In the genomic region with DNA sequence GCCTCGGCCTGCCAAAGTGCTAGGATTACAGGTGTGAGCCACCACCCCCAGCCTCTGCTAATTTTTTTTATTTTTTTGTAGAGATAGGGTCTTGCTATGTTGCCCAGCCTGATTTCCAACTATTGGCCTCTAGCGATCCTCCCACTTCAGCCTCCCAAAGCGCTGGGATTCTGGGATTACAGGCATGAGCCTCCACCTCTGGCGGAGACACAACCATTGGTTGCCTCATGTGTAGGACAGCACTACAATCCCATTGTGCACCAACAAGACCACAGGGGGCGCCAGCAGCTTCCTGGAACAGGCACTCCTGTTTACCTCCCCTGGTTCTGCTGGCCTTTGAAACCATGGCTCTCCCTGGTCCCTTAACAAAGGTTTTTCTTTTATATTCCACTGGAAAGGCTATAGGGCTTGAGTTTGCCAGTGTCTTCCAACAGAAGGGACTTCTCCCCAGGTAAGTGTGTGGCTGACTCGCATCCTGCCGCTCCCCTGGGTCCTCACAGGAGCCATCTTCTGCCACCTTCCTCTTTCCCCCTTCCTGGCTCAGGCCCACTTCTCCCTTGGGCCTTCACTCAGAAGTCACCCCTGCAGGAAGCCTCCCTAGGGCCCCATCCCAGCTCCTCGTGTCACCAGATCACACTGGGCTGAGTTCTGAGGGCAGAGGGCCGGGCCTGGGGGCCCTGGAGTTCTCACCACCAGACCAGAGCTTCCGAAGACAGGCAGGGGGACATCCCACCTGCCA, we compare ENCODE assay signal across 1 cellular context.
TF ChIP-seq lines count a peak whose summit lies in the region.

No MANE protein-coding gene starts in this region.

TF ChIP-seq in K562, 482 proteins besides CTCF, POLR2A, EP300 and RAD21 (continued from another document and continues in another):
- TF ChIP-seq, protein P1, sequence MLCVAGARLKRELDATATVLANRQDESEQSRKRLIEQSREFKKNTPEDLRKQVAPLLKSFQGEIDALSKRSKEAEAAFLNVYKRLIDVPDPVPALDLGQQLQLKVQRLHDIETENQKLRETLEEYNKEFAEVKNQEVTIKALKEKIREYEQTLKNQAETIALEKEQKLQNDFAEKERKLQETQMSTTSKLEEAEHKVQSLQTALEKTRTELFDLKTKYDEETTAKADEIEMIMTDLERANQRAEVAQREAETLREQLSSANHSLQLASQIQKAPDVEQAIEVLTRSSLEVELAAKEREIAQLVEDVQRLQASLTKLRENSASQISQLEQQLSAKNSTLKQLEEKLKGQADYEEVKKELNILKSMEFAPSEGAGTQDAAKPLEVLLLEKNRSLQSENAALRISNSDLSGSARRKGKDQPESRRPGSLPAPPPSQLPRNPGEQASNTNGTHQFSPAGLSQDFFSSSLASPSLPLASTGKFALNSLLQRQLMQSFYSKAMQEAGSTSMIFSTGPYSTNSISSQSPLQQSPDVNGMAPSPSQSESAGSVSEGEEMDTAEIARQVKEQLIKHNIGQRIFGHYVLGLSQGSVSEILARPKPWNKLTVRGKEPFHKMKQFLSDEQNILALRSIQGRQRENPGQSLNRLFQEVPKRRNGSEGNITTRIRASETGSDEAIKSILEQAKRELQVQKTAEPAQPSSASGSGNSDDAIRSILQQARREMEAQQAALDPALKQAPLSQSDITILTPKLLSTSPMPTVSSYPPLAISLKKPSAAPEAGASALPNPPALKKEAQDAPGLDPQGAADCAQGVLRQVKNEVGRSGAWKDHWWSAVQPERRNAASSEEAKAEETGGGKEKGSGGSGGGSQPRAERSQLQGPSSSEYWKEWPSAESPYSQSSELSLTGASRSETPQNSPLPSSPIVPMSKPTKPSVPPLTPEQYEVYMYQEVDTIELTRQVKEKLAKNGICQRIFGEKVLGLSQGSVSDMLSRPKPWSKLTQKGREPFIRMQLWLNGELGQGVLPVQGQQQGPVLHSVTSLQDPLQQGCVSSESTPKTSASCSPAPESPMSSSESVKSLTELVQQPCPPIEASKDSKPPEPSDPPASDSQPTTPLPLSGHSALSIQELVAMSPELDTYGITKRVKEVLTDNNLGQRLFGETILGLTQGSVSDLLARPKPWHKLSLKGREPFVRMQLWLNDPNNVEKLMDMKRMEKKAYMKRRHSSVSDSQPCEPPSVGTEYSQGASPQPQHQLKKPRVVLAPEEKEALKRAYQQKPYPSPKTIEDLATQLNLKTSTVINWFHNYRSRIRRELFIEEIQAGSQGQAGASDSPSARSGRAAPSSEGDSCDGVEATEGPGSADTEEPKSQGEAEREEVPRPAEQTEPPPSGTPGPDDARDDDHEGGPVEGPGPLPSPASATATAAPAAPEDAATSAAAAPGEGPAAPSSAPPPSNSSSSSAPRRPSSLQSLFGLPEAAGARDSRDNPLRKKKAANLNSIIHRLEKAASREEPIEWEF (CRISPR knock-in tag; IDR thresholded peaks at IDR 0.05) = no peak
- TF ChIP-seq ZNF224 (CRISPR knock-in tag; IDR thresholded peaks at IDR 0.05) (no peak), MCM2 (IDR thresholded peaks at IDR 0.05; ENCODE audit: low read depth) (no peak), DACH1 (IDR thresholded peaks at IDR 0.05; ENCODE audit: partially characterized antibody) (no peak), ZNF121 (CRISPR knock-in tag; conservative IDR thresholded peaks at IDR 0.05) (peak; percentile 99), KDM4B (IDR thresholded peaks at IDR 0.05; ENCODE audit: borderline replicate concordance in 2 of 2, low read depth in 1 of 2) (0 out of 4 replicates have a peak, but pooled peaks of 1 of the 2 experiments have one; percentile 42), GABPB2 (CRISPR knock-in tag; conservative IDR thresholded peaks at IDR 0.05) (no peak), MAFK (IDR thresholded peaks at IDR 0.05; ENCODE audit: low read length) (no peak), HCFC1 (IDR thresholded peaks at IDR 0.05; ENCODE audit: low read depth, low read length) (peak; percentile 53), ZFP36 (IDR thresholded peaks at IDR 0.05; ENCODE audit: low read depth, low read length, partially characterized antibody) (no peak), POLR2AphosphoS2 (IDR thresholded peaks at IDR 0.05; ENCODE audit: low read length) (no peak), ZC3H4 (CRISPR knock-in tag; IDR thresholded peaks at IDR 0.05; ENCODE audit: borderline replicate concordance) (no peak), KAT7 (CRISPR knock-in tag; IDR thresholded peaks at IDR 0.05; ENCODE audit: borderline replicate concordance) (no peak), HDAC6 (IDR thresholded peaks at IDR 0.05; ENCODE audit: low read depth, low read length) (no peak), ZNF165 (CRISPR knock-in tag; IDR thresholded peaks at IDR 0.05; ENCODE audit: borderline replicate concordance) (no peak), HEY1 (CRISPR knock-in tag; IDR thresholded peaks at IDR 0.05; ENCODE audit: borderline replicate concordance) (no peak), TCF7 (IDR thresholded peaks at IDR 0.05; ENCODE audit: borderline replicate concordance) (no peak), MAFG (tag; conservative IDR thresholded peaks at IDR 0.05) (no peak), POLR2AphosphoS5 (IDR thresholded peaks at IDR 0.05; ENCODE audit: control insufficient read depth, insufficient read depth, low read depth, low read length) (no peak)
- TF ChIP-seq, protein P2, sequence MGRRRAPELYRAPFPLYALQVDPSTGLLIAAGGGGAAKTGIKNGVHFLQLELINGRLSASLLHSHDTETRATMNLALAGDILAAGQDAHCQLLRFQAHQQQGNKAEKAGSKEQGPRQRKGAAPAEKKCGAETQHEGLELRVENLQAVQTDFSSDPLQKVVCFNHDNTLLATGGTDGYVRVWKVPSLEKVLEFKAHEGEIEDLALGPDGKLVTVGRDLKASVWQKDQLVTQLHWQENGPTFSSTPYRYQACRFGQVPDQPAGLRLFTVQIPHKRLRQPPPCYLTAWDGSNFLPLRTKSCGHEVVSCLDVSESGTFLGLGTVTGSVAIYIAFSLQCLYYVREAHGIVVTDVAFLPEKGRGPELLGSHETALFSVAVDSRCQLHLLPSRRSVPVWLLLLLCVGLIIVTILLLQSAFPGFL (CRISPR knock-in tag; IDR thresholded peaks at IDR 0.05) = no peak
- TF ChIP-seq, protein P3, sequence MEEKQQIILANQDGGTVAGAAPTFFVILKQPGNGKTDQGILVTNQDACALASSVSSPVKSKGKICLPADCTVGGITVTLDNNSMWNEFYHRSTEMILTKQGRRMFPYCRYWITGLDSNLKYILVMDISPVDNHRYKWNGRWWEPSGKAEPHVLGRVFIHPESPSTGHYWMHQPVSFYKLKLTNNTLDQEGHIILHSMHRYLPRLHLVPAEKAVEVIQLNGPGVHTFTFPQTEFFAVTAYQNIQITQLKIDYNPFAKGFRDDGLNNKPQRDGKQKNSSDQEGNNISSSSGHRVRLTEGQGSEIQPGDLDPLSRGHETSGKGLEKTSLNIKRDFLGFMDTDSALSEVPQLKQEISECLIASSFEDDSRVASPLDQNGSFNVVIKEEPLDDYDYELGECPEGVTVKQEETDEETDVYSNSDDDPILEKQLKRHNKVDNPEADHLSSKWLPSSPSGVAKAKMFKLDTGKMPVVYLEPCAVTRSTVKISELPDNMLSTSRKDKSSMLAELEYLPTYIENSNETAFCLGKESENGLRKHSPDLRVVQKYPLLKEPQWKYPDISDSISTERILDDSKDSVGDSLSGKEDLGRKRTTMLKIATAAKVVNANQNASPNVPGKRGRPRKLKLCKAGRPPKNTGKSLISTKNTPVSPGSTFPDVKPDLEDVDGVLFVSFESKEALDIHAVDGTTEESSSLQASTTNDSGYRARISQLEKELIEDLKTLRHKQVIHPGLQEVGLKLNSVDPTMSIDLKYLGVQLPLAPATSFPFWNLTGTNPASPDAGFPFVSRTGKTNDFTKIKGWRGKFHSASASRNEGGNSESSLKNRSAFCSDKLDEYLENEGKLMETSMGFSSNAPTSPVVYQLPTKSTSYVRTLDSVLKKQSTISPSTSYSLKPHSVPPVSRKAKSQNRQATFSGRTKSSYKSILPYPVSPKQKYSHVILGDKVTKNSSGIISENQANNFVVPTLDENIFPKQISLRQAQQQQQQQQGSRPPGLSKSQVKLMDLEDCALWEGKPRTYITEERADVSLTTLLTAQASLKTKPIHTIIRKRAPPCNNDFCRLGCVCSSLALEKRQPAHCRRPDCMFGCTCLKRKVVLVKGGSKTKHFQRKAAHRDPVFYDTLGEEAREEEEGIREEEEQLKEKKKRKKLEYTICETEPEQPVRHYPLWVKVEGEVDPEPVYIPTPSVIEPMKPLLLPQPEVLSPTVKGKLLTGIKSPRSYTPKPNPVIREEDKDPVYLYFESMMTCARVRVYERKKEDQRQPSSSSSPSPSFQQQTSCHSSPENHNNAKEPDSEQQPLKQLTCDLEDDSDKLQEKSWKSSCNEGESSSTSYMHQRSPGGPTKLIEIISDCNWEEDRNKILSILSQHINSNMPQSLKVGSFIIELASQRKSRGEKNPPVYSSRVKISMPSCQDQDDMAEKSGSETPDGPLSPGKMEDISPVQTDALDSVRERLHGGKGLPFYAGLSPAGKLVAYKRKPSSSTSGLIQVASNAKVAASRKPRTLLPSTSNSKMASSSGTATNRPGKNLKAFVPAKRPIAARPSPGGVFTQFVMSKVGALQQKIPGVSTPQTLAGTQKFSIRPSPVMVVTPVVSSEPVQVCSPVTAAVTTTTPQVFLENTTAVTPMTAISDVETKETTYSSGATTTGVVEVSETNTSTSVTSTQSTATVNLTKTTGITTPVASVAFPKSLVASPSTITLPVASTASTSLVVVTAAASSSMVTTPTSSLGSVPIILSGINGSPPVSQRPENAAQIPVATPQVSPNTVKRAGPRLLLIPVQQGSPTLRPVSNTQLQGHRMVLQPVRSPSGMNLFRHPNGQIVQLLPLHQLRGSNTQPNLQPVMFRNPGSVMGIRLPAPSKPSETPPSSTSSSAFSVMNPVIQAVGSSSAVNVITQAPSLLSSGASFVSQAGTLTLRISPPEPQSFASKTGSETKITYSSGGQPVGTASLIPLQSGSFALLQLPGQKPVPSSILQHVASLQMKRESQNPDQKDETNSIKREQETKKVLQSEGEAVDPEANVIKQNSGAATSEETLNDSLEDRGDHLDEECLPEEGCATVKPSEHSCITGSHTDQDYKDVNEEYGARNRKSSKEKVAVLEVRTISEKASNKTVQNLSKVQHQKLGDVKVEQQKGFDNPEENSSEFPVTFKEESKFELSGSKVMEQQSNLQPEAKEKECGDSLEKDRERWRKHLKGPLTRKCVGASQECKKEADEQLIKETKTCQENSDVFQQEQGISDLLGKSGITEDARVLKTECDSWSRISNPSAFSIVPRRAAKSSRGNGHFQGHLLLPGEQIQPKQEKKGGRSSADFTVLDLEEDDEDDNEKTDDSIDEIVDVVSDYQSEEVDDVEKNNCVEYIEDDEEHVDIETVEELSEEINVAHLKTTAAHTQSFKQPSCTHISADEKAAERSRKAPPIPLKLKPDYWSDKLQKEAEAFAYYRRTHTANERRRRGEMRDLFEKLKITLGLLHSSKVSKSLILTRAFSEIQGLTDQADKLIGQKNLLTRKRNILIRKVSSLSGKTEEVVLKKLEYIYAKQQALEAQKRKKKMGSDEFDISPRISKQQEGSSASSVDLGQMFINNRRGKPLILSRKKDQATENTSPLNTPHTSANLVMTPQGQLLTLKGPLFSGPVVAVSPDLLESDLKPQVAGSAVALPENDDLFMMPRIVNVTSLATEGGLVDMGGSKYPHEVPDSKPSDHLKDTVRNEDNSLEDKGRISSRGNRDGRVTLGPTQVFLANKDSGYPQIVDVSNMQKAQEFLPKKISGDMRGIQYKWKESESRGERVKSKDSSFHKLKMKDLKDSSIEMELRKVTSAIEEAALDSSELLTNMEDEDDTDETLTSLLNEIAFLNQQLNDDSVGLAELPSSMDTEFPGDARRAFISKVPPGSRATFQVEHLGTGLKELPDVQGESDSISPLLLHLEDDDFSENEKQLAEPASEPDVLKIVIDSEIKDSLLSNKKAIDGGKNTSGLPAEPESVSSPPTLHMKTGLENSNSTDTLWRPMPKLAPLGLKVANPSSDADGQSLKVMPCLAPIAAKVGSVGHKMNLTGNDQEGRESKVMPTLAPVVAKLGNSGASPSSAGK (IDR thresholded peaks at IDR 0.05) = no peak
- TF ChIP-seq, protein P4, sequence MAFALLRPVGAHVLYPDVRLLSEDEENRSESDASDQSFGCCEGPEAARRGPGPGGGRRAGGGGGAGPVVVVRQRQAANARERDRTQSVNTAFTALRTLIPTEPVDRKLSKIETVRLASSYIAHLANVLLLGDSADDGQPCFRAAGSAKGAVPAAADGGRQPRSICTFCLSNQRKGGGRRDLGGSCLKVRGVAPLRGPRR (CRISPR knock-in tag; IDR thresholded peaks at IDR 0.05) = no peak
- TF ChIP-seq, protein P5, sequence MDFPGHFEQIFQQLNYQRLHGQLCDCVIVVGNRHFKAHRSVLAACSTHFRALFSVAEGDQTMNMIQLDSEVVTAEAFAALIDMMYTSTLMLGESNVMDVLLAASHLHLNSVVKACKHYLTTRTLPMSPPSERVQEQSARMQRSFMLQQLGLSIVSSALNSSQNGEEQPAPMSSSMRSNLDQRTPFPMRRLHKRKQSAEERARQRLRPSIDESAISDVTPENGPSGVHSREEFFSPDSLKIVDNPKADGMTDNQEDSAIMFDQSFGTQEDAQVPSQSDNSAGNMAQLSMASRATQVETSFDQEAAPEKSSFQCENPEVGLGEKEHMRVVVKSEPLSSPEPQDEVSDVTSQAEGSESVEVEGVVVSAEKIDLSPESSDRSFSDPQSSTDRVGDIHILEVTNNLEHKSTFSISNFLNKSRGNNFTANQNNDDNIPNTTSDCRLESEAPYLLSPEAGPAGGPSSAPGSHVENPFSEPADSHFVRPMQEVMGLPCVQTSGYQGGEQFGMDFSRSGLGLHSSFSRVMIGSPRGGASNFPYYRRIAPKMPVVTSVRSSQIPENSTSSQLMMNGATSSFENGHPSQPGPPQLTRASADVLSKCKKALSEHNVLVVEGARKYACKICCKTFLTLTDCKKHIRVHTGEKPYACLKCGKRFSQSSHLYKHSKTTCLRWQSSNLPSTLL (IDR thresholded peaks at IDR 0.05) = no peak
- TF ChIP-seq, protein P6, sequence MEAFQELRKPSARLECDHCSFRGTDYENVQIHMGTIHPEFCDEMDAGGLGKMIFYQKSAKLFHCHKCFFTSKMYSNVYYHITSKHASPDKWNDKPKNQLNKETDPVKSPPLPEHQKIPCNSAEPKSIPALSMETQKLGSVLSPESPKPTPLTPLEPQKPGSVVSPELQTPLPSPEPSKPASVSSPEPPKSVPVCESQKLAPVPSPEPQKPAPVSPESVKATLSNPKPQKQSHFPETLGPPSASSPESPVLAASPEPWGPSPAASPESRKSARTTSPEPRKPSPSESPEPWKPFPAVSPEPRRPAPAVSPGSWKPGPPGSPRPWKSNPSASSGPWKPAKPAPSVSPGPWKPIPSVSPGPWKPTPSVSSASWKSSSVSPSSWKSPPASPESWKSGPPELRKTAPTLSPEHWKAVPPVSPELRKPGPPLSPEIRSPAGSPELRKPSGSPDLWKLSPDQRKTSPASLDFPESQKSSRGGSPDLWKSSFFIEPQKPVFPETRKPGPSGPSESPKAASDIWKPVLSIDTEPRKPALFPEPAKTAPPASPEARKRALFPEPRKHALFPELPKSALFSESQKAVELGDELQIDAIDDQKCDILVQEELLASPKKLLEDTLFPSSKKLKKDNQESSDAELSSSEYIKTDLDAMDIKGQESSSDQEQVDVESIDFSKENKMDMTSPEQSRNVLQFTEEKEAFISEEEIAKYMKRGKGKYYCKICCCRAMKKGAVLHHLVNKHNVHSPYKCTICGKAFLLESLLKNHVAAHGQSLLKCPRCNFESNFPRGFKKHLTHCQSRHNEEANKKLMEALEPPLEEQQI (IDR thresholded peaks at IDR 0.05) = no peak; the same call in 1 of the 2 replicates
